ENCODE assay signal across 15 cellular contexts in genomic region chr18:51275712-51276473, GRCh38.
DNase-seq lines count a peak whose midpoint lies in the region; ATAC-seq and TF ChIP-seq lines count a peak whose summit lies in the region.
"Had no signal": no experiment of that assay in that cellular context is flagged by ENCODE, and none has a peak within 500 bp of the region (broad histone marks: within the 10 kb centered on the region; RNA-seq: fewer than 3 reads in every experiment).

No MANE protein-coding gene starts in this region.

- no peak for ATAC-seq in HG03108 (IDR thresholded peaks at IDR 0.05; ENCODE audit: unreplicated experiment)
- no peak for ATAC-seq in lower lobe of right lung
- ATAC-seq: gastrocnemius medialis; stimulated activated naive B cell treated with anti-CD40 and anti-IgM and Interleukin-4, amounts not matched to agents 10 μg/mL and 1 μg/mL and 100 μg/mL, for 72 hours had no signal

- peaks cover 13% of the 10 kb centered on the region for H3K9me3 Mint-ChIP-seq in mesothelial cell of epicardium
- H3K9me3 Mint-ChIP-seq: activated CD4-positive, alpha-beta memory T cell treated with anti-CD3 and anti-CD28 coated beads for 36 hours; dendritic cell treated with granulocyte-macrophage colony-stimulating factor and Interleukin-4, amounts not matched to agents 40 ng/mL and 50 ng/mL, for 4 days had no signal

- no peak overlapping the region for H3K27ac ChIP-seq in lower lobe of right lung
- H3K27ac ChIP-seq: gastrocnemius medialis had no signal

- no peaks in the 10 kb centered on the region for H3K36me3 ChIP-seq in lower lobe of right lung
- H3K36me3 ChIP-seq: gastrocnemius medialis had no signal

- H3K4me1 ChIP-seq in lower lobe of right lung: no peaks in the 10 kb centered on the region
- H3K4me1 ChIP-seq: gastrocnemius medialis had no signal

- intact Hi-C loops in lower lobe of right lung (cut with DNase I): no loop called here

- H3K27ac Mint-ChIP-seq in mesothelial cell of epicardium: peak overlapping the region; percentile 81
- H3K27ac Mint-ChIP-seq: activated CD4-positive, alpha-beta memory T cell treated with anti-CD3 and anti-CD28 coated beads for 36 hours; dendritic cell treated with granulocyte-macrophage colony-stimulating factor and Interleukin-4, amounts not matched to agents 40 ng/mL and 50 ng/mL, for 4 days; stimulated activated naive B cell treated with anti-CD40 and anti-IgM and Interleukin-4, amounts not matched to agents 10 μg/mL and 1 μg/mL and 100 μg/mL, for 72 hours had no signal

- no peaks in the 10 kb centered on the region for H3K27me3 ChIP-seq in lower lobe of right lung (ENCODE audit: low read depth)
- H3K27me3 ChIP-seq: gastrocnemius medialis had no signal

- TF ChIP-seq CTCF in choroid plexus epithelial cell (conservative IDR thresholded peaks at IDR 0.05; ENCODE audit: low read depth, low read length) (no peak), mesothelial cell of epicardium (IDR thresholded peaks at IDR 0.05; ENCODE audit: unreplicated experiment) (no peak), lower lobe of right lung (IDR thresholded peaks at IDR 0.05) (no peak)

- no peaks in the 10 kb centered on the region for H3K36me3 Mint-ChIP-seq in mesothelial cell of epicardium
- H3K36me3 Mint-ChIP-seq: activated CD4-positive, alpha-beta memory T cell treated with anti-CD3 and anti-CD28 coated beads for 36 hours; CD14-positive monocyte had no signal

- H3K9me3 ChIP-seq in lower lobe of right lung: no peaks in the 10 kb centered on the region
- H3K9me3 ChIP-seq: gastrocnemius medialis had no signal

- peaks cover 22% of the 10 kb centered on the region for H3K4me1 Mint-ChIP-seq in mesothelial cell of epicardium
- H3K4me1 Mint-ChIP-seq: CD14-positive monocyte had no signal

- H3K4me3 ChIP-seq in choroid plexus epithelial cell (ENCODE audit: low read depth, low read length) (no peak overlapping the region), lower lobe of right lung (no peak overlapping the region)
- H3K4me3 ChIP-seq: gastrocnemius medialis had no signal

- DNase-seq in DMS 273 (lab: John Stamatoyannopoulos, UW; ENCODE audit: unreplicated experiment) (peak; percentile 96), NCI-H446 (lab: John Stamatoyannopoulos, UW) (peak; percentile 79 to 94), choroid plexus epithelial cell (ENCODE audit: low read depth) (peak; percentile 89), mesothelial cell of epicardium (ENCODE audit: low spot score in 2 of 2, unreplicated experiment in 2 of 2) (peak; percentile 30 to 63), SK-N-DZ (ENCODE audit: low spot score) (no peak), midbrain (lab: John Stamatoyannopoulos, UW) (no peak), lower lobe of right lung (no peak)
- DNase-seq: activated CD4-positive, alpha-beta memory T cell treated with anti-CD3 and anti-CD28 coated beads for 36 hours; activated naive CD4-positive, alpha-beta T cell treated with Interleukin-2 at 50 U/mL for 16 hours; NCI-H1105 treated with DMSO at 0.1 percent for 48 hours; stimulated activated naive B cell treated with anti-CD40 and anti-IgM and Interleukin-4, amounts not matched to agents 10 μg/mL and 1 μg/mL and 100 μg/mL, for 72 hours had no signal

- H3K27me3 Mint-ChIP-seq in mesothelial cell of epicardium (ENCODE audit: low read depth): no peaks in the 10 kb centered on the region
- H3K27me3 Mint-ChIP-seq: stimulated activated naive B cell treated with anti-CD40 and anti-IgM and Interleukin-4, amounts not matched to agents 10 μg/mL and 1 μg/mL and 100 μg/mL, for 72 hours had no signal

- H3K4me3 Mint-ChIP-seq in mesothelial cell of epicardium: no peak overlapping the region
- H3K4me3 Mint-ChIP-seq: activated CD4-positive, alpha-beta memory T cell treated with anti-CD3 and anti-CD28 coated beads for 36 hours; CD14-positive monocyte; dendritic cell treated with granulocyte-macrophage colony-stimulating factor and Interleukin-4, amounts not matched to agents 40 ng/mL and 50 ng/mL, for 4 days; stimulated activated naive B cell treated with anti-CD40 and anti-IgM and Interleukin-4, amounts not matched to agents 10 μg/mL and 1 μg/mL and 100 μg/mL, for 72 hours had no signal

Comparison
In these comparisons a context has a peak if more than half of its experiments do, and no peak if none do; other contexts are left out.
1. DNase-seq: peak in DMS 273 (single experiment), NCI-H446 (2 of 2), choroid plexus epithelial cell (single experiment) and mesothelial cell of epicardium (2 of 2); none in SK-N-DZ (single experiment), midbrain (single experiment) and lower lobe of right lung (single experiment).